ENCODE assay signal across 8 cellular contexts in genomic region chr2:111911295-111911977, GRCh38. TPM values are rescaled to one million over a fixed set of nuclear protein-coding genes. Genes with fewer than 3 reads are reported as not detected.
DNase-seq lines count a peak whose midpoint lies in the region; ATAC-seq, FAIRE-seq and TF ChIP-seq lines count a peak whose summit lies in the region.
"Not testable (repeated sequence)": the region's sequence is repeated elsewhere in the genome, so short reads cannot be mapped to it uniquely, and the experiment has no call there.

No MANE protein-coding gene starts in this region.

- H3K4me3 Mint-ChIP-seq in nephron: not testable (repeated sequence)

- ATAC-seq in K562, HepG2: not testable (repeated sequence)
- peak in 2 of 4 donors; percentile 10 to 26 for ATAC-seq in right lobe of liver

- H3K27me3 Mint-ChIP-seq in nephron (ENCODE audit: low read depth): not testable (repeated sequence)

- not testable (repeated sequence) for TF ChIP-seq POLR2A in K562 (conservative IDR thresholded peaks at IDR 0.05); HepG2 (IDR thresholded peaks at IDR 0.05; ENCODE audit: insufficient read depth in 1 of 2, low read depth in 2 of 2, low read length in 2 of 2); right lobe of liver (IDR thresholded peaks at IDR 0.05); stomach (IDR thresholded peaks at IDR 0.05)

- H3K36me3 Mint-ChIP-seq in nephron (ENCODE audit: low read depth): not testable (repeated sequence)

- H3K27me3 ChIP-seq in K562 (ENCODE audit: control insufficient read depth in 2 of 2, insufficient read depth in 2 of 2, low read length in 2 of 2); left ventricle myocardium inferior (ENCODE audit: low read depth); HepG2 (ENCODE audit: control insufficient read depth in 1 of 2, insufficient read depth in 2 of 2, low read length in 2 of 2); right lobe of liver; stomach: not testable (repeated sequence)

- H3K27ac Mint-ChIP-seq in nephron: peak overlapping the region; percentile 83 to 90 (median 88)

- CTCF ChIA-PET in HEK293 (lab: Yijun Ruan, JAX): interaction anchor here (0.9 kb wide), 1 partner anchor 24 kb away, joined by 3 read pairs; no protein-coding TSS in a partner anchor
- CTCF ChIA-PET in K562 (lab: Yijun Ruan, JAX; ENCODE audit: low intra/inter-chr PET ratio); HepG2 (lab: Yijun Ruan, JAX; ENCODE audit: low intra/inter-chr PET ratio, low total read pairs): not testable (repeated sequence)

- WGBS in K562 (ENCODE audit: insufficient coverage, low coverage, missing lambda C conversion rate): 33% methylated on average over 3 of the region's 7 CpGs
- WGBS in HepG2 (ENCODE audit: low lambda C conversion rate): 95% methylated on average over 7 of the region's 7 CpGs
- WGBS in right lobe of liver (ENCODE audit: insufficient coverage, low coverage, low lambda C conversion rate, missing lambda C conversion rate): 58% methylated on average over 7 of the region's 7 CpGs
- WGBS in stomach, 5 donors: 69 to 86% (median 78%) methylated on average over 7 of the region's 7 CpGs

- H3K9ac ChIP-seq in K562 (ENCODE audit: insufficient read depth in 1 of 2, low read depth in 2 of 2, low read length in 2 of 2); HepG2 (ENCODE audit: insufficient read depth, low read depth, low read length): not testable (repeated sequence)

- not testable (repeated sequence) for H3K9me1 ChIP-seq in K562 (ENCODE audit: control insufficient read depth, insufficient read depth, low read length)

- not testable (repeated sequence) for H3K9me3 Mint-ChIP-seq in nephron

- POLR2A ChIA-PET in HEK293 (lab: Yijun Ruan, JAX) (interaction anchor here (1.0 kb wide), 1 partner anchor 8 kb away, joined by 3 read pairs; no protein-coding TSS in a partner anchor), K562 (lab: Yijun Ruan, JAX) (interaction anchor here (0.6 to 0.9 kb wide), 2 partner anchors 8 to 224 kb away, joined by 4 read pairs; no protein-coding TSS in a partner anchor), HepG2 (lab: Yijun Ruan, JAX) (interaction anchor here (1.3 to 3.3 kb wide), 2 partner anchors 13 to 143 kb away, joined by 5 to 18 read pairs; partner anchors contain the start of genes MERTK and TMEM87B)

- intact Hi-C loops in K562 (cut with micrococcal nuclease); left ventricle myocardium inferior (cut with micrococcal nuclease); HepG2 (cut with micrococcal nuclease; ENCODE audit: unreplicated experiment); right lobe of liver (cut with DNase I); stomach (cut with DNase I; ENCODE audit: low total_unique reads): not testable (repeated sequence)

- not testable (repeated sequence) for DNase-seq in K562 (ENCODE audit: extremely low read depth in 1 of 4, low spot score in 3 of 4); left ventricle myocardium inferior; HepG2 (ENCODE audit: low spot score); right lobe of liver; stomach
- DNase-seq in islet precursor cell: peak; percentile 7

- H3K9me3 ChIP-seq in HEK293 (ENCODE audit: control insufficient read depth, insufficient read depth, low read depth, low read length); K562 (replicated peaks; ENCODE audit: control insufficient read depth, insufficient read depth, low read depth, low read length); left ventricle myocardium inferior (replicated peaks); HepG2 (ENCODE audit: low read length); right lobe of liver; stomach: not testable (repeated sequence)

- H3K27ac ChIP-seq in HEK293 (ENCODE audit: extremely low read depth, low read depth, low read length); K562 (ENCODE audit: extremely low read depth, low read depth, low read length): not testable (repeated sequence)
- H3K27ac ChIP-seq in left ventricle myocardium inferior (replicated peaks) (peak overlapping the region; percentile 38), HepG2 (ENCODE audit: extremely low read length, insufficient read depth, low read length) (peak overlapping the region; percentile 43), right lobe of liver (peak overlapping the region in 2 of 3 donors; percentile 38 to 73), stomach (peak overlapping the region; percentile 24 to 66 (median 50))

- not testable (repeated sequence) for H3K4me1 ChIP-seq in HEK293 (ENCODE audit: control insufficient read depth, insufficient read depth, low read length); K562 (replicated peaks in 1 of 2; ENCODE audit: control insufficient read depth in 2 of 2, insufficient read depth in 2 of 2, low read length in 2 of 2)
- peaks cover 55% of the 10 kb centered on the region for H3K4me1 ChIP-seq in left ventricle myocardium inferior
- peaks cover 67% of the 10 kb centered on the region for H3K4me1 ChIP-seq in HepG2 (ENCODE audit: insufficient read depth, low read length)
- H3K4me1 ChIP-seq in right lobe of liver: peaks cover 0 to 69% (median 32%) of the 10 kb centered on the region in 4 donors
- H3K4me1 ChIP-seq in stomach: peaks cover 9 to 52% (median 34%) of the 10 kb centered on the region in 4 donors

- not testable (repeated sequence) for TF ChIP-seq RAD21 in K562 (CRISPR knock-in tag; conservative IDR thresholded peaks at IDR 0.05 in 1 of 2, IDR thresholded peaks at IDR 0.05 in 1 of 2); HepG2 (CRISPR knock-in tag; IDR thresholded peaks at IDR 0.05)

- H2AFZ ChIP-seq in K562 (ENCODE audit: low read depth, low read length); HepG2 (ENCODE audit: low read length): not testable (repeated sequence)

- FAIRE-seq in K562 (lab: Jason Lieb, UNC); HepG2 (lab: Jason Lieb, UNC): not testable (repeated sequence)

- not testable (repeated sequence) for H3K79me2 ChIP-seq in K562 (ENCODE audit: control insufficient read depth, insufficient read depth, low read length)
- peaks cover 81% of the 10 kb centered on the region for H3K79me2 ChIP-seq in HepG2 (ENCODE audit: insufficient read depth, low read length)

- H3K36me3 ChIP-seq in HEK293 (ENCODE audit: control insufficient read depth in 2 of 2, insufficient read depth in 1 of 2, low read length in 2 of 2); K562 (ENCODE audit: control insufficient read depth, insufficient read depth, low read length); left ventricle myocardium inferior; right lobe of liver; stomach: not testable (repeated sequence)
- peaks cover 0 to 11% of the 10 kb centered on the region in 2 experiments; a peak in 1 of 5 replicates for H3K36me3 ChIP-seq in HepG2 (replicated peaks in 1 of 2; ENCODE audit: control insufficient read depth in 1 of 2, insufficient read depth in 2 of 2, low read length in 2 of 2)

- peaks cover 37% of the 10 kb centered on the region for H3K4me1 Mint-ChIP-seq in nephron

- BruUV-seq in K562 (replicated peaks; lab: Mats Ljungman, UMichigan); HepG2 (replicated peaks; lab: Mats Ljungman, UMichigan): not testable (repeated sequence)

- not testable (repeated sequence) for H4K20me1 ChIP-seq in K562 (replicated peaks; ENCODE audit: control insufficient read depth, insufficient read depth, low read length); HepG2 (ENCODE audit: insufficient read depth, low read length)

- not testable (repeated sequence) for H3K4me3 ChIP-seq in HEK293 (ENCODE audit: low read depth, low read length); K562; left ventricle myocardium inferior; HepG2 (replicated peaks in 1 of 3; ENCODE audit: insufficient read depth in 1 of 3, low read depth in 2 of 3, low read length in 3 of 3); right lobe of liver; stomach

- in situ Hi-C loops in K562 (cut with MboI); HepG2 (cut with HindIII; ENCODE audit: extremely low pct_ligation_motif_present, low pct_unique_long_range_greater_than_20kb): not testable (repeated sequence)

- H3K4me2 ChIP-seq in K562 (ENCODE audit: insufficient read depth, low read length); HepG2 (ENCODE audit: low read depth, low read length): not testable (repeated sequence)

- not testable (repeated sequence) for TF ChIP-seq CTCF in HEK293 (tag by site-specific recombination; IDR thresholded peaks at IDR 0.05); K562 (IDR thresholded peaks at IDR 0.05 in 2 of 3, conservative IDR thresholded peaks at IDR 0.05 in 1 of 3; ENCODE audit: insufficient read depth in 2 of 3, low read depth in 1 of 3, low read length in 3 of 3); left ventricle myocardium inferior (IDR thresholded peaks at IDR 0.05; ENCODE audit: borderline replicate concordance); HepG2 (CRISPR knock-in tag; IDR thresholded peaks at IDR 0.05); right lobe of liver (IDR thresholded peaks at IDR 0.05); nephron (IDR thresholded peaks at IDR 0.05; ENCODE audit: unreplicated experiment in 3 of 3); stomach (IDR thresholded peaks at IDR 0.05)

- not testable (repeated sequence) for TF ChIP-seq EP300 in K562 (IDR thresholded peaks at IDR 0.05; ENCODE audit: low read length); HepG2 (IDR thresholded peaks at IDR 0.05; ENCODE audit: low read depth in 2 of 2, low read length in 2 of 2); HepG2 (CRISPR knock-in tag; IDR thresholded peaks at IDR 0.05; ENCODE audit: borderline replicate concordance); stomach (IDR thresholded peaks at IDR 0.05)

RNA-seq across cellular contexts. Expression of gene MERTK, which starts 13.0 kb away (rescaled TPM):
- 5.8 and 6.9 TPM in 2 replicates for total RNA-seq in K562 (2011; cell fraction: chromatin; rRNA removed; ENCODE audit: low replicate concordance)
- total RNA-seq in K562 (2011; cell fraction: nucleolus; rRNA removed): 5.0 and 5.3 TPM in 2 replicates
- total RNA-seq in K562 (2011; cell fraction: nucleoplasm; rRNA removed): 4.0 and 4.7 TPM in 2 replicates
- 0.82 and 1.1 TPM in 2 replicates for total RNA-seq in K562 (2014; rRNA removed)
- 0.73 and 0.83 TPM in 2 replicates for total RNA-seq in K562 (2014; rRNA removed; fragmentation: Illumina TruSeq; extraction: Trizol)
- 0.62 and 0.68 TPM in 2 replicates for total RNA-seq in K562 (2015; rRNA removed; fragmentation: Illumina TruSeq; extraction: Trizol)
- total RNA-seq in K562 (2021): 1.1 and 1.4 TPM in 2 replicates
- 1.6 and 2.7 TPM in 2 replicates for polyA plus RNA-seq in K562 (2011; rRNA removed)
- polyA plus RNA-seq in K562 (2011; cell fraction: cytosol; rRNA removed): 1.7 and 2.3 TPM in 2 replicates
- polyA plus RNA-seq in K562 (2011; cell fraction: nucleus; rRNA removed): 2.4 and 3.4 TPM in 2 replicates
- 0.96 and 1.6 TPM in 2 replicates for polyA plus RNA-seq in K562 (2012)
- 0.93 and 1.2 TPM in 2 replicates for polyA plus RNA-seq in K562 (2014; fragmentation: Illumina TruSeq; extraction: Trizol)
- under 1 TPM; 0.23 to 0.31 TPM for polyA plus RNA-seq in K562 (2014; fragmentation: Nextera tagmentation; extraction: Ambion mirVana)
- polyA plus RNA-seq in K562 (2014; rRNA removed): 0.74 and 1.3 TPM in 2 replicates
- 2.4 and 4.1 TPM in 2 replicates for polyA minus RNA-seq in K562 (2011; rRNA and poly(A)+ RNA removed)
- 1.4 and 1.8 TPM in 2 replicates for polyA minus RNA-seq in K562 (2011; cell fraction: cytosol; rRNA and poly(A)+ RNA removed)
- polyA minus RNA-seq in K562 (2011; cell fraction: nucleus; rRNA and poly(A)+ RNA removed): 1.5 and 3.2 TPM in 2 replicates
- 4.7 TPM for total RNA-seq in left ventricle myocardium inferior
- 22.5 and 37.3 TPM in 2 replicates for total RNA-seq in HepG2 (2016; rRNA removed; fragmentation: Illumina TruSeq; extraction: Trizol)
- total RNA-seq in HepG2 (2016; cell fraction: cytosol; rRNA removed; fragmentation: Illumina TruSeq; extraction: Trizol; ENCODE audit: low read depth): 9.7 and 10.2 TPM in 2 replicates
- 20.5 and 38.2 TPM in 2 replicates for total RNA-seq in HepG2 (2016; cell fraction: insoluble cytoplasmic fraction; rRNA removed; fragmentation: Illumina TruSeq; extraction: Trizol)
- 9.9 and 11.4 TPM in 2 replicates for total RNA-seq in HepG2 (2016; cell fraction: membrane; rRNA removed; fragmentation: Illumina TruSeq; extraction: Trizol)
- 62.8 and 64.0 TPM in 2 replicates for total RNA-seq in HepG2 (2016; cell fraction: nucleus; rRNA removed; fragmentation: Illumina TruSeq; extraction: Trizol)
- polyA plus RNA-seq in HepG2 (2011; rRNA removed): 44.7 and 45.5 TPM in 2 replicates
- polyA plus RNA-seq in HepG2 (2011; cell fraction: cytosol; rRNA removed): 32.3 and 35.9 TPM in 2 replicates
- polyA plus RNA-seq in HepG2 (2011; cell fraction: nucleus; rRNA removed): 74.2 and 85.4 TPM in 2 replicates
- polyA plus RNA-seq in HepG2 (2012): 17.2 and 32.7 TPM in 2 replicates
- polyA plus RNA-seq in HepG2 (2016; cell fraction: cytosol; fragmentation: Illumina TruSeq; extraction: Trizol; ENCODE audit: low read depth): 1.2 and 1.5 TPM in 2 replicates
- 16.7 and 17.4 TPM in 2 replicates for polyA plus RNA-seq in HepG2 (2016; cell fraction: insoluble cytoplasmic fraction; fragmentation: Illumina TruSeq; extraction: Trizol; ENCODE audit: low read depth)
- 3.4 TPM in 2 replicates for polyA plus RNA-seq in HepG2 (2016; cell fraction: membrane; fragmentation: Illumina TruSeq; extraction: Trizol; ENCODE audit: low read depth)
- polyA plus RNA-seq in HepG2 (2016; cell fraction: nucleus; fragmentation: Illumina TruSeq; extraction: Trizol; ENCODE audit: insufficient read depth, low read depth): 67.5 and 78.5 TPM in 2 replicates
- 46.5 TPM in 1 of 2 replicates, not detected in the other for polyA minus RNA-seq in HepG2 (2011; rRNA and poly(A)+ RNA removed; ENCODE audit: low replicate concordance)
- 24.0 and 26.2 TPM in 2 replicates for polyA minus RNA-seq in HepG2 (2011; cell fraction: cytosol; rRNA and poly(A)+ RNA removed)
- 55.6 and 65.1 TPM in 2 replicates for polyA minus RNA-seq in HepG2 (2011; cell fraction: nucleus; rRNA and poly(A)+ RNA removed)
- 10 to 100 TPM; 10.6 to 18.3 (median 13.1) TPM for total RNA-seq in right lobe of liver
- 10 to 100 TPM in 4 of 5 donors, 1 to 10 TPM in 1; 6.1 to 21.8 (median 17.4) TPM for total RNA-seq in stomach
- polyA plus RNA-seq in stomach: 1 to 10 TPM; 3.9 to 5.7 (median 5.3) TPM

RNA-seq across cellular contexts. Expression of gene ANAPC1, which starts 27.4 kb away (rescaled TPM):
- 248 and 378 TPM in 2 replicates for total RNA-seq in K562 (2011; cell fraction: chromatin; rRNA removed; ENCODE audit: low replicate concordance)
- total RNA-seq in K562 (2011; cell fraction: nucleolus; rRNA removed): 149 and 174 TPM in 2 replicates
- total RNA-seq in K562 (2011; cell fraction: nucleoplasm; rRNA removed): 181 and 218 TPM in 2 replicates
- 126 and 155 TPM in 2 replicates for total RNA-seq in K562 (2014; rRNA removed)
- total RNA-seq in K562 (2014; rRNA removed; fragmentation: Illumina TruSeq; extraction: Trizol): 97.8 and 98.2 TPM in 2 replicates
- 84.3 and 87.1 TPM in 2 replicates for total RNA-seq in K562 (2015; rRNA removed; fragmentation: Illumina TruSeq; extraction: Trizol)
- 102 and 112 TPM in 2 replicates for total RNA-seq in K562 (2021)
- 67.3 and 78.2 TPM in 2 replicates for polyA plus RNA-seq in K562 (2011; rRNA removed)
- 42.5 and 56.6 TPM in 2 replicates for polyA plus RNA-seq in K562 (2011; cell fraction: cytosol; rRNA removed)
- 87.3 and 96.1 TPM in 2 replicates for polyA plus RNA-seq in K562 (2011; cell fraction: nucleus; rRNA removed)
- polyA plus RNA-seq in K562 (2012): 25.3 and 38.9 TPM in 2 replicates
- polyA plus RNA-seq in K562 (2014; fragmentation: Illumina TruSeq; extraction: Trizol): 52.2 and 61.3 TPM in 2 replicates
- polyA plus RNA-seq in K562 (2014; fragmentation: Nextera tagmentation; extraction: Ambion mirVana): 10 to 100 TPM; 14.0 to 18.9 TPM
- polyA plus RNA-seq in K562 (2014; rRNA removed): 57.5 and 77.5 TPM in 2 replicates
- polyA minus RNA-seq in K562 (2011; rRNA and poly(A)+ RNA removed): 219 and 246 TPM in 2 replicates
- 81.3 and 88.9 TPM in 2 replicates for polyA minus RNA-seq in K562 (2011; cell fraction: cytosol; rRNA and poly(A)+ RNA removed)
- 185 and 193 TPM in 2 replicates for polyA minus RNA-seq in K562 (2011; cell fraction: nucleus; rRNA and poly(A)+ RNA removed)
- total RNA-seq in left ventricle myocardium inferior: 17.0 TPM
- 89.7 and 109 TPM in 2 replicates for total RNA-seq in HepG2 (2016; rRNA removed; fragmentation: Illumina TruSeq; extraction: Trizol)
- 23.1 and 23.4 TPM in 2 replicates for total RNA-seq in HepG2 (2016; cell fraction: cytosol; rRNA removed; fragmentation: Illumina TruSeq; extraction: Trizol; ENCODE audit: low read depth)
- 86.7 and 103 TPM in 2 replicates for total RNA-seq in HepG2 (2016; cell fraction: insoluble cytoplasmic fraction; rRNA removed; fragmentation: Illumina TruSeq; extraction: Trizol)
- 38.6 and 43.3 TPM in 2 replicates for total RNA-seq in HepG2 (2016; cell fraction: membrane; rRNA removed; fragmentation: Illumina TruSeq; extraction: Trizol)
- total RNA-seq in HepG2 (2016; cell fraction: nucleus; rRNA removed; fragmentation: Illumina TruSeq; extraction: Trizol): 120 and 143 TPM in 2 replicates
- polyA plus RNA-seq in HepG2 (2011; rRNA removed): 42.9 and 50.0 TPM in 2 replicates
- 36.9 and 41.2 TPM in 2 replicates for polyA plus RNA-seq in HepG2 (2011; cell fraction: cytosol; rRNA removed)
- 48.7 and 54.2 TPM in 2 replicates for polyA plus RNA-seq in HepG2 (2011; cell fraction: nucleus; rRNA removed)
- polyA plus RNA-seq in HepG2 (2012): 35.3 and 41.2 TPM in 2 replicates
- polyA plus RNA-seq in HepG2 (2016; cell fraction: cytosol; fragmentation: Illumina TruSeq; extraction: Trizol; ENCODE audit: low read depth): 7.8 and 8.5 TPM in 2 replicates
- polyA plus RNA-seq in HepG2 (2016; cell fraction: insoluble cytoplasmic fraction; fragmentation: Illumina TruSeq; extraction: Trizol; ENCODE audit: low read depth): 40.8 and 44.3 TPM in 2 replicates
- polyA plus RNA-seq in HepG2 (2016; cell fraction: membrane; fragmentation: Illumina TruSeq; extraction: Trizol; ENCODE audit: low read depth): 10.7 and 11.8 TPM in 2 replicates
- 53.7 and 58.1 TPM in 2 replicates for polyA plus RNA-seq in HepG2 (2016; cell fraction: nucleus; fragmentation: Illumina TruSeq; extraction: Trizol; ENCODE audit: insufficient read depth, low read depth)
- 94.0 and 137 TPM in 2 replicates for polyA minus RNA-seq in HepG2 (2011; rRNA and poly(A)+ RNA removed; ENCODE audit: low replicate concordance)
- polyA minus RNA-seq in HepG2 (2011; cell fraction: cytosol; rRNA and poly(A)+ RNA removed): 65.4 and 74.5 TPM in 2 replicates
- 223 and 242 TPM in 2 replicates for polyA minus RNA-seq in HepG2 (2011; cell fraction: nucleus; rRNA and poly(A)+ RNA removed)
- total RNA-seq in right lobe of liver: 10 to 100 TPM; 14.4 to 40.3 (median 17.7) TPM
- total RNA-seq in stomach: 100 to 1,000 TPM in 1 of 5 donors, 10 to 100 TPM in 4; 60.0 to 200 (median 77.3) TPM
- polyA plus RNA-seq in stomach: 1 to 10 TPM; 4.9 to 6.1 (median 5.1) TPM
